Comparison of ENCODE assay signal across 1 cellular context in genomic region chr7:106258789-106259188, GRCh38.
TF ChIP-seq lines count a peak whose summit lies in the region.

No MANE protein-coding gene starts in this region.

TF ChIP-seq in HepG2, 621 proteins besides CTCF, POLR2A, EP300 and RAD21:
- TF ChIP-seq DNMT1 (CRISPR knock-in tag; IDR thresholded peaks at IDR 0.05) (no peak), SP2 (CRISPR knock-in tag; IDR thresholded peaks at IDR 0.05) (no peak), ZNF773 (CRISPR knock-in tag; IDR thresholded peaks at IDR 0.05; ENCODE audit: borderline replicate concordance) (no peak)
